8 cellular contexts compared by ENCODE assay signal in genomic region chr2:168552450-168552856, GRCh38.
DNase-seq lines count a peak whose midpoint lies in the region; ATAC-seq lines count a peak whose summit lies in the region.

No MANE protein-coding gene starts in this region.

- no peak overlapping the region for H3K4me3 Mint-ChIP-seq in activated naive CD8-positive, alpha-beta T cell treated with anti-CD3 and anti-CD28 coated beads for 36 hours

- H3K4me1 Mint-ChIP-seq in activated naive CD8-positive, alpha-beta T cell treated with anti-CD3 and anti-CD28 coated beads for 36 hours = peaks cover 21% of the 10 kb centered on the region

- no peaks in the 10 kb centered on the region for H3K27me3 Mint-ChIP-seq in activated naive CD8-positive, alpha-beta T cell treated with anti-CD3 and anti-CD28 coated beads for 36 hours

- peaks cover 3% of the 10 kb centered on the region for H3K9me3 Mint-ChIP-seq in activated naive CD8-positive, alpha-beta T cell treated with anti-CD3 and anti-CD28 coated beads for 36 hours

- no peak overlapping the region for H3K27ac Mint-ChIP-seq in activated naive CD8-positive, alpha-beta T cell treated with anti-CD3 and anti-CD28 coated beads for 36 hours

- peak; percentile 60 for DNase-seq in ELF-1 (ENCODE audit: low read depth, low spot score)
- peak; percentile 5 for DNase-seq in SIG-M5 (lab: John Stamatoyannopoulos, UW)
- no peak for DNase-seq in NCI-H1436 treated with DMSO at 0.1 percent for 48 hours (lab: John Stamatoyannopoulos, UW)
- no peak for DNase-seq in Ammon's horn (ENCODE audit: low spot score)
- DNase-seq in AG08395 (ENCODE audit: low spot score) = no peak
- no peak for DNase-seq in activated naive CD8-positive, alpha-beta T cell treated with anti-CD3 and anti-CD28 coated beads for 36 hours

- peaks cover 48% of the 10 kb centered on the region for H3K36me3 Mint-ChIP-seq in activated naive CD8-positive, alpha-beta T cell treated with anti-CD3 and anti-CD28 coated beads for 36 hours

- peak; percentile 98 for ATAC-seq in GM21526 (IDR thresholded peaks at IDR 0.05; ENCODE audit: low FRiP score, unreplicated experiment)
- peak; percentile 92 for ATAC-seq in HG03571 (IDR thresholded peaks at IDR 0.05; ENCODE audit: unreplicated experiment)

Comparison
In these comparisons a context has a peak if more than half of its experiments do, and no peak if none do; other contexts are left out.
1. DNase-seq: peak in ELF-1 (single experiment) and SIG-M5 (single experiment); none in NCI-H1436 treated with DMSO at 0.1 percent for 48 hours (single experiment), Ammon's horn (single experiment), AG08395 (single experiment) and activated naive CD8-positive, alpha-beta T cell treated with anti-CD3 and anti-CD28 coated beads for 36 hours (single experiment).